ENCODE assay signal across 8 cellular contexts in genomic region chr3:69791919-69792399, GRCh38. TPM values are rescaled to one million over a fixed set of nuclear protein-coding genes. Genes with fewer than 3 reads are reported as not detected.
DNase-seq lines count a peak whose midpoint lies in the region; ATAC-seq and TF ChIP-seq lines count a peak whose summit lies in the region.

No MANE protein-coding gene starts in this region.

- ATAC-seq in Panc1 (peak; percentile 70; the same call in 1 of the 2 replicates), GM21825 (IDR thresholded peaks at IDR 0.05; ENCODE audit: unreplicated experiment) (no peak), GM21367 (IDR thresholded peaks at IDR 0.05; ENCODE audit: unreplicated experiment) (no peak)

- TF ChIP-seq CTCF in Panc1 (IDR thresholded peaks at IDR 0.05), result peak; percentile 30; the same call in 1 of the 2 replicates
- TF ChIP-seq CTCF in progenitor cell of endocrine pancreas (IDR thresholded peaks at IDR 0.05; ENCODE audit: unreplicated experiment), result peak; percentile 40
- TF ChIP-seq CTCF in Calu3 (IDR thresholded peaks at IDR 0.05; ENCODE audit: unreplicated experiment), result no peak

- H3K9me3 ChIP-seq in Panc1 (ENCODE audit: control insufficient read depth, insufficient read depth, low read depth, low read length), result no peaks in the 10 kb centered on the region

- no peak overlapping the region for H3K27ac ChIP-seq in Panc1 (ENCODE audit: low read length)

- H3K9me3 Mint-ChIP-seq in progenitor cell of endocrine pancreas (ENCODE audit: low read depth) (peaks cover 10% of the 10 kb centered on the region), Calu3 (ENCODE audit: low read depth, unreplicated experiment) (no peaks in the 10 kb centered on the region)

- H3K4me3 ChIP-seq in Panc1 (ENCODE audit: low read depth in 2 of 2, low read length in 2 of 2), result no peak overlapping the region

- peaks cover 4% of the 10 kb centered on the region for H3K36me3 Mint-ChIP-seq in progenitor cell of endocrine pancreas (ENCODE audit: insufficient read depth)
- no peaks in the 10 kb centered on the region for H3K36me3 Mint-ChIP-seq in Calu3 (ENCODE audit: insufficient read depth, unreplicated experiment)

- H3K4me1 ChIP-seq in Panc1 (ENCODE audit: control insufficient read depth, insufficient read depth, low read length), result no peaks in the 10 kb centered on the region

- H3K27me3 ChIP-seq in Panc1 (ENCODE audit: control insufficient read depth, insufficient read depth, low read length), result no peaks in the 10 kb centered on the region

- CTCF ChIA-PET in Panc1 (lab: Charles Lee) (no interaction called here), Calu3 (lab: Charles Lee) (interaction anchor here (1.2 to 1.5 kb wide), 2 partner anchors 53 to 482 kb away, joined by 3 read pairs; no protein-coding TSS in a partner anchor)

- H3K27me3 Mint-ChIP-seq in progenitor cell of endocrine pancreas, result no peaks in the 10 kb centered on the region
- no peaks in the 10 kb centered on the region for H3K27me3 Mint-ChIP-seq in Calu3 (ENCODE audit: unreplicated experiment)

- H3K4me3 Mint-ChIP-seq in progenitor cell of endocrine pancreas (ENCODE audit: low read depth) (no peak overlapping the region), Calu3 (ENCODE audit: low read depth, unreplicated experiment) (no peak overlapping the region)

- in situ Hi-C loops in Panc1 (cut with HindIII; ENCODE audit: low pct_unique_long_range_greater_than_20kb, low sequenced_read_pairs), result no loop called here

- POLR2A ChIA-PET in Panc1 (lab: Charles Lee), result interaction anchor here (0.6 kb wide), 1 partner anchor 1227 kb away, joined by 3 read pairs; no protein-coding TSS in a partner anchor

- intact Hi-C loops in Panc1 (cut with micrococcal nuclease; ENCODE audit: unreplicated experiment) (loop anchor here (1.0 kb wide), 1 partner anchor 101 kb away; no protein-coding TSS in a partner anchor), Calu3 (cut with micrococcal nuclease; ENCODE audit: unreplicated experiment) (loop anchor here (1.0 kb wide), 1 partner anchor 101 kb away; no protein-coding TSS in a partner anchor)

- no peaks in the 10 kb centered on the region for H3K36me3 ChIP-seq in Panc1 (ENCODE audit: control insufficient read depth, insufficient read depth, low read length)

- DNase-seq in EL (peak; percentile 67), Panc1 (ENCODE audit: low read depth, low spot score) (no peak), fibroblast of peridontal ligament (ENCODE audit: extremely low read depth) (peak; percentile 49), progenitor cell of endocrine pancreas (ENCODE audit: low spot score, unreplicated experiment) (no peak), Calu3 (no peak)
- DNase-seq in activated CD4-positive, CD25-positive, alpha-beta regulatory T cell (lab: John Stamatoyannopoulos, UW), result no peak

- H3K4me1 Mint-ChIP-seq in progenitor cell of endocrine pancreas (ENCODE audit: low read depth) (peaks cover 6% of the 10 kb centered on the region), Calu3 (ENCODE audit: low read depth, unreplicated experiment) (peaks cover 9% of the 10 kb centered on the region)

- H3K27ac Mint-ChIP-seq in progenitor cell of endocrine pancreas (no peak overlapping the region), Calu3 (ENCODE audit: unreplicated experiment) (no peak overlapping the region)

- BruUV-seq in Panc1 (replicated peaks; lab: Mats Ljungman, UMichigan) (no TSS peak), Calu3 (replicated peaks; lab: Mats Ljungman, UMichigan) (no TSS peak)

RNA-seq across cellular contexts. Expression of gene MITF, which starts 52.7 kb away (rescaled TPM):
- total RNA-seq in Panc1 (2021; ENCODE audit: unreplicated experiment), result 10.8 TPM
- 3.5 TPM for polyA plus RNA-seq in Panc1 (2012; ENCODE audit: insufficient read length)
- total RNA-seq in progenitor cell of endocrine pancreas, result 15.7 and 19.4 TPM in 2 replicates
- 40.3 and 47.7 TPM in 2 replicates for total RNA-seq in Calu3 (2022)

Comparison
In these comparisons a context has a peak if more than half of its experiments do, and no peak if none do; other contexts are left out.
1. DNase-seq: peak in EL (single experiment) and fibroblast of peridontal ligament (single experiment); none in Panc1 (single experiment), progenitor cell of endocrine pancreas (single experiment), Calu3 (single experiment) and activated CD4-positive, CD25-positive, alpha-beta regulatory T cell (0 of 4).